In genomic region chr17:27756467-27757371, GRCh38 we compare ENCODE assay signal across 8 cellular contexts. TPM values are rescaled to one million over a fixed set of nuclear protein-coding genes. Genes with fewer than 3 reads are reported as not detected.
A peak's percentile ranks its signal among the peaks of the same experiment; 100 is the strongest.
DNase-seq lines count a peak whose midpoint lies in the region; ATAC-seq, FAIRE-seq and TF ChIP-seq lines count a peak whose summit lies in the region.

No MANE protein-coding gene starts in this region.

- in situ Hi-C loops in SK-MEL-5 (cut with HindIII; ENCODE audit: low pct_unique_long_range_greater_than_20kb, low sequenced_read_pairs), result no loop called here

- DNase-seq in BE2C (peak; percentile 49), GM18507 (ENCODE audit: extremely low spot score, insufficient read length, low read depth) (no peak), SK-MEL-5 (ENCODE audit: low read depth, low spot score) (peak; percentile 71), amniotic epithelial cell (ENCODE audit: low read depth) (peak; percentile 31), inferior parietal cortex (ENCODE audit: extremely low spot score) (peak; percentile 71)
- peak; percentile 61 for DNase-seq in stimulated activated CD4-positive, alpha-beta T cell treated with anti-CD3 and anti-CD28 coated beads, Interleukin-1b, Interleukin-23, amount 100 ng/mL, for 48 hours

- TF ChIP-seq CTCF in BE2C (IDR thresholded peaks at IDR 0.05; ENCODE audit: low read depth, low read length), result peak; percentile 74

- H3K36me3 ChIP-seq in BE2C, result no peaks in the 10 kb centered on the region

- H3K9me3 ChIP-seq in BE2C, result no peaks in the 10 kb centered on the region

- no peaks in the 10 kb centered on the region for H3K27me3 ChIP-seq in BE2C

- peak; percentile 81 for FAIRE-seq in GM18507 (lab: Jason Lieb, UNC)

- no peak overlapping the region for H3K4me3 ChIP-seq in BE2C (ENCODE audit: low read depth, low read length)

- no peaks in the 10 kb centered on the region for H3K4me1 ChIP-seq in BE2C

- no peak for ATAC-seq in HG03378 (IDR thresholded peaks at IDR 0.05; ENCODE audit: unreplicated experiment)
- no peak for ATAC-seq in GM19035 (IDR thresholded peaks at IDR 0.05; ENCODE audit: unreplicated experiment)

RNA-seq across cellular contexts. Expression of gene NOS2, which starts 43.6 kb away (rescaled TPM):
- 2.0 TPM for polyA plus RNA-seq in BE2C (2012; ENCODE audit: insufficient read depth, insufficient read length, low read depth)
- total RNA-seq in SK-MEL-5 (2014; rRNA removed; shearing (Covaris generic)), result 0.18 and 0.32 TPM in 2 replicates
- 0.52 and 0.94 TPM in 2 replicates for polyA plus RNA-seq in SK-MEL-5 (2015; cell fraction: cytosol; rRNA removed)
- polyA plus RNA-seq in SK-MEL-5 (2015; cell fraction: nucleus; rRNA removed), result 0.19 TPM in 1 of 2 replicates, not detected in the other
